7 cellular contexts compared by ENCODE assay signal in the genomic region with DNA sequence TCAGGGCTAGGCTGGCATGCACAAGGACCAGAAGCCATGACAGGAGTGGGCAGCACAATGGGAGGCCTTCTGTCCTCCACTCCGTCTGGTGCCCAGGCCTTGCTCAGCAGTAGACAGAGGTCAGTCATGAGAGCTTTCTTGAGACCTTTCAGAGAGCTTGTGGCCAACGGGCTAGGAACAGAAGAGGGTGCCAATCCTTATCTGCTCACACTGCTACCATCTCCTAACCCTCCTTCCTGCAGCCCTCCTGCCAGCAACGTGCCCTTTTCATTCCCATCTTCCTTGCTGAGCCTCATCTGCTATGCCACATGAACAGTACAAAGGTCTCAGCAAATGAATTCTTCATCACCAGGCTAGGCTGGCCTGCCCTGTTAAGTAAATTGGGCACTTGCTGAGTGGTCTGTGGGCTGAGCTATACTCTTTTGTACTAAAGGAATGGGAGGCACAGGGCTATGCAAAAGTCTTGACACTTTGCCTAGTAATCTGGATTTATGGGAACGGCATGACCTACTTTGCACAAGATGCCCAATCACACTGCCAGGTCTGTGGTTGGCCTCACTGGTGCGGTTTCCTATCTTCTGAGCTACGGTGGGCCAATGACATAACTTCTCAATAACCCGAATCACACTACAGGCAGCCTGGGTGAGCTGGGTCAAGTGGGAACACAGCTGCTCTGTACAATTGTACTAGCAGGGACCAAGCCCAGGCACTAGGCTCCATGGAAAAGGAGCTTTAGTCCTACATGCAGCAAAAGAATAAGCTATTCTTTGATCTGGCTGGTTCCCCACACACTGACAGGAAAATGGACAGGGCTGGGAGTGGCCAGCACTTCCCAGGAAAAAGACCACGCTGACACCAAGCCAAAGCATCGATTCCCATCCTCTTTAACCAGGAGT. TPM values are rescaled to one million over a fixed set of nuclear protein-coding genes. Genes with fewer than 3 reads are reported as not detected.
DNase-seq lines count a peak whose midpoint lies in the region; ATAC-seq and TF ChIP-seq lines count a peak whose summit lies in the region.

No MANE protein-coding gene starts in this region.

- no peak for TF ChIP-seq CTCF in hepatocyte (IDR thresholded peaks at IDR 0.05; ENCODE audit: poor library complexity)
- no peak for TF ChIP-seq CTCF in stomach (IDR thresholded peaks at IDR 0.05)
- TF ChIP-seq CTCF in GM10248 (IDR thresholded peaks at IDR 0.05; ENCODE audit: control extremely low read depth, extremely low read depth, low read depth, missing control alignments) = no peak

- peaks cover 18% of the 10 kb centered on the region for H4K20me1 ChIP-seq in hepatocyte (ENCODE audit: insufficient read depth, poor library complexity, severe bottlenecking)

- H3K36me3 ChIP-seq in hepatocyte (replicated peaks; ENCODE audit: insufficient read depth, low read depth) (no peaks in the 10 kb centered on the region), stomach (no peaks in the 10 kb centered on the region)

- H3K79me2 ChIP-seq in hepatocyte = peaks cover 80% of the 10 kb centered on the region

- H3K9me3 ChIP-seq in hepatocyte (ENCODE audit: low read depth) (no peaks in the 10 kb centered on the region), stomach (no peaks in the 10 kb centered on the region)

- ATAC-seq in HG03196 (IDR thresholded peaks at IDR 0.05; ENCODE audit: unreplicated experiment) = no peak

- no peak overlapping the region for H2AFZ ChIP-seq in hepatocyte

- H3K27ac Mint-ChIP-seq in activated naive CD8-positive, alpha-beta T cell treated with anti-CD3 and anti-CD28 coated beads for 36 hours = peak overlapping the region; percentile 2

- intact Hi-C loops in stomach (cut with DNase I; ENCODE audit: low total_unique reads) = no loop called here

- POLR2A ChIA-PET in GM10248 (lab: Yijun Ruan, JAX) = no interaction called here

- H3K27me3 ChIP-seq in hepatocyte (no peaks in the 10 kb centered on the region), stomach (no peaks in the 10 kb centered on the region)

- 91% methylated on average over 9 of the region's 9 CpGs for WGBS in hepatocyte (ENCODE audit: low lambda C conversion rate, missing lambda C conversion rate)
- WGBS in stomach, 5 donors = 66 to 71% (median 69%) methylated on average over 9 of the region's 9 CpGs

- H3K9me2 ChIP-seq in hepatocyte (replicated peaks; ENCODE audit: insufficient read depth) = no peaks in the 10 kb centered on the region

- no peaks in the 10 kb centered on the region for H3K27me3 Mint-ChIP-seq in activated naive CD8-positive, alpha-beta T cell treated with anti-CD3 and anti-CD28 coated beads for 36 hours

- H3K36me3 Mint-ChIP-seq in activated naive CD8-positive, alpha-beta T cell treated with anti-CD3 and anti-CD28 coated beads for 36 hours = peaks cover 12% of the 10 kb centered on the region

- TF ChIP-seq EP300 in stomach (IDR thresholded peaks at IDR 0.05) = no peak

- H3K27ac ChIP-seq in hepatocyte = peak overlapping the region; percentile 47
- peak overlapping the region in 3 of 5 donors; percentile 42 to 60 (median 56) for H3K27ac ChIP-seq in stomach

- H3K4me1 ChIP-seq in hepatocyte (ENCODE audit: insufficient read depth) (peaks cover 20% of the 10 kb centered on the region), stomach (peaks cover 0 to 55% (median 34%) of the 10 kb centered on the region in 4 donors)

- no peak overlapping the region for H3K4me3 ChIP-seq in hepatocyte
- H3K4me3 ChIP-seq in stomach = no peak overlapping the region

- H3K4me3 Mint-ChIP-seq in activated naive CD8-positive, alpha-beta T cell treated with anti-CD3 and anti-CD28 coated beads for 36 hours = peak overlapping the region; percentile 26

- no peak overlapping the region for H3K4me2 ChIP-seq in hepatocyte

- no peak for TF ChIP-seq POLR2A in stomach (IDR thresholded peaks at IDR 0.05)

- H3K9me3 Mint-ChIP-seq in activated naive CD8-positive, alpha-beta T cell treated with anti-CD3 and anti-CD28 coated beads for 36 hours = no peaks in the 10 kb centered on the region

- CTCF ChIA-PET in GM10248 (lab: Yijun Ruan, JAX) = interaction anchor here (0.9 to 2.9 kb wide), 10 partner anchors 8 to 41 kb away, joined by 3 to 10 read pairs (median 3); no protein-coding TSS in a partner anchor

- H3K4me1 Mint-ChIP-seq in activated naive CD8-positive, alpha-beta T cell treated with anti-CD3 and anti-CD28 coated beads for 36 hours = peaks cover 57% of the 10 kb centered on the region

- DNase-seq in NCI-H226 (peak; percentile 68), hepatocyte (ENCODE audit: low spot score) (no peak), stomach (no peak), NCI-H345 (lab: John Stamatoyannopoulos, UW) (no peak), GM10248 (ENCODE audit: extremely low spot score) (no peak)
- no peak for DNase-seq in activated naive CD8-positive, alpha-beta T cell treated with anti-CD3 and anti-CD28 coated beads for 36 hours

RNA-seq across cellular contexts. Expression of a gene that starts 47.8 kb away (rescaled TPM):
- 10 to 100 TPM; 86.2 to 88.3 TPM for total RNA-seq in activated naive CD8-positive, alpha-beta T cell treated with anti-CD3 and anti-CD28 coated beads for 36 hours
- 144 and 158 TPM in 2 replicates for total RNA-seq in hepatocyte
- 156 and 164 TPM in 2 replicates for polyA plus RNA-seq in hepatocyte
- 10 to 100 TPM in 4 of 5 donors, 1 to 10 TPM in 1; 2.6 to 57.8 (median 25.4) TPM for total RNA-seq in stomach
- polyA plus RNA-seq in stomach = 10 to 100 TPM in 1 of 3 donors, 1 to 10 TPM in 2; 7.2 to 13.5 (median 8.7) TPM
